ENCODE assay signal across 9 cellular contexts in genomic region chr7:139094596-139094995, GRCh38. TPM values are rescaled to one million over a fixed set of nuclear protein-coding genes. Genes with fewer than 3 reads are reported as not detected.
DNase-seq lines count a peak whose midpoint lies in the region; ATAC-seq and TF ChIP-seq lines count a peak whose summit lies in the region.
"Had no signal": no experiment of that assay in that cellular context is flagged by ENCODE, and none has a peak within 500 bp of the region (broad histone marks: within the 10 kb centered on the region; RNA-seq: fewer than 3 reads in every experiment).

No MANE protein-coding gene starts in this region.

- WGBS in stomach, 5 donors = 50 to 55% (median 53%) methylated on average over 9 of the region's 9 CpGs

- in situ Hi-C loops in SK-MEL-5 (cut with HindIII; ENCODE audit: low pct_unique_long_range_greater_than_20kb, low sequenced_read_pairs) = no loop called here

- no peak for ATAC-seq in HG03442 (IDR thresholded peaks at IDR 0.05; ENCODE audit: unreplicated experiment)

- TF ChIP-seq POLR2A in stomach (IDR thresholded peaks at IDR 0.05) = no peak

- peaks cover under 1 to 23% (median 9%) of the 10 kb centered on the region in 4 donors for H3K36me3 ChIP-seq in stomach
- no peaks in the 10 kb centered on the region for H3K36me3 ChIP-seq in SJCRH30

- peak overlapping the region in 4 of 5 donors; percentile 23 to 64 (median 46) for H3K27ac ChIP-seq in stomach
- no peak overlapping the region for H3K27ac ChIP-seq in SJCRH30

- peaks cover 22 to 68% (median 40%) of the 10 kb centered on the region in 4 donors for H3K4me1 ChIP-seq in stomach
- H3K4me1 ChIP-seq in SJCRH30 = no peaks in the 10 kb centered on the region

- H3K4me3 ChIP-seq in fibroblast of the aortic adventitia (ENCODE audit: low read depth, low read length) = no peak overlapping the region
- H3K4me3 ChIP-seq in stomach = peak overlapping the region in 1 of 4 donors; percentile 1
- no peak overlapping the region for H3K4me3 ChIP-seq in SJCRH30

- H3K27me3 ChIP-seq in stomach (no peaks in the 10 kb centered on the region), SJCRH30 (no peaks in the 10 kb centered on the region)

- intact Hi-C loops in stomach (cut with DNase I; ENCODE audit: low total_unique reads) = no loop called here

- no peak for TF ChIP-seq EP300 in stomach (IDR thresholded peaks at IDR 0.05)

- H3K9me3 ChIP-seq in stomach = no peaks in the 10 kb centered on the region
- H3K9me3 ChIP-seq in SJCRH30 (replicated peaks) = no peaks in the 10 kb centered on the region; the same call in none of the 2 replicates

- TF ChIP-seq CTCF in fibroblast of the aortic adventitia (IDR thresholded peaks at IDR 0.05; ENCODE audit: insufficient read depth, low read length) (no peak), stomach (IDR thresholded peaks at IDR 0.05) (no peak)

- DNase-seq in activated CD8-positive, alpha-beta memory T cell treated with anti-CD3 and anti-CD28 coated beads for 24 hours = peak; percentile 58
- DNase-seq in activated CD8-positive, alpha-beta memory T cell treated with anti-CD3 and anti-CD28 coated beads, Interleukin-2, amount 50 U/mL, for 48 hours = no peak
- DNase-seq in SK-MEL-5 (ENCODE audit: low read depth, low spot score) (peak; percentile 83), fibroblast of the aortic adventitia (ENCODE audit: low read depth) (peak; percentile 30), stomach (no peak), SJCRH30 (no peak), HPDE6-E6E7 (ENCODE audit: extremely low spot score) (no peak)
- DNase-seq: NCI-H2029 treated with DMSO at 0.1 percent for 48 hours had no signal

RNA-seq across cellular contexts. Expression of gene ZC3HAV1, which starts 14.9 kb away (rescaled TPM):
- total RNA-seq in SK-MEL-5 (2014; rRNA removed; shearing (Covaris generic)) = 40.6 and 40.8 TPM in 2 replicates
- 37.7 and 47.2 TPM in 2 replicates for polyA plus RNA-seq in SK-MEL-5 (2015; cell fraction: cytosol; rRNA removed)
- polyA plus RNA-seq in SK-MEL-5 (2015; cell fraction: nucleus; rRNA removed) = 15.0 and 16.6 TPM in 2 replicates
- total RNA-seq in fibroblast of the aortic adventitia (ENCODE audit: low replicate concordance) = 20.0 and 55.4 TPM in 2 replicates
- total RNA-seq in stomach = 10 to 100 TPM in 4 of 5 donors, 1 to 10 TPM in 1; 7.6 to 34.3 (median 20.3) TPM
- polyA plus RNA-seq in stomach = 1 to 10 TPM; 5.5 to 7.0 (median 5.7) TPM
- total RNA-seq in SJCRH30 (2014; rRNA removed; shearing (Covaris generic)) = 11.0 and 11.1 TPM in 2 replicates

RNA-seq across cellular contexts. Expression of gene ZC3HAV1L, which starts 58.8 kb away (rescaled TPM):
- 16.2 and 16.7 TPM in 2 replicates for total RNA-seq in SK-MEL-5 (2014; rRNA removed; shearing (Covaris generic))
- 35.1 and 49.6 TPM in 2 replicates for polyA plus RNA-seq in SK-MEL-5 (2015; cell fraction: cytosol; rRNA removed)
- 42.4 and 42.7 TPM in 2 replicates for polyA plus RNA-seq in SK-MEL-5 (2015; cell fraction: nucleus; rRNA removed)
- total RNA-seq in fibroblast of the aortic adventitia (ENCODE audit: low replicate concordance) (11.9 and 36.6 TPM in 2 replicates), stomach (10 to 100 TPM in 4 of 5 donors, 1 to 10 TPM in 1; 4.7 to 31.9 (median 18.2) TPM)
- 1 to 10 TPM in 1 of 3 donors, under 1 TPM in 2; 0.33 to 1.3 (median 0.76) TPM for polyA plus RNA-seq in stomach
- total RNA-seq in SJCRH30 (2014; rRNA removed; shearing (Covaris generic)) = 57.1 and 62.4 TPM in 2 replicates

Comparison
In these comparisons a context has a peak if more than half of its experiments do, and no peak if none do; other contexts are left out.
1. DNase-seq: peak in activated CD8-positive, alpha-beta memory T cell treated with anti-CD3 and anti-CD28 coated beads for 24 hours (single experiment), SK-MEL-5 (single experiment) and fibroblast of the aortic adventitia (single experiment); none in activated CD8-positive, alpha-beta memory T cell treated with anti-CD3 and anti-CD28 coated beads, Interleukin-2, amount 50 U/mL, for 48 hours (single experiment), stomach (single experiment), SJCRH30 (0 of 2) and HPDE6-E6E7 (single experiment).